Comparison of ENCODE assay signal across 18 cellular contexts in genomic region chr22:49753961-49754673, GRCh38.
DNase-seq lines count a peak whose midpoint lies in the region; ATAC-seq and TF ChIP-seq lines count a peak whose summit lies in the region.
"Had no signal": no experiment of that assay in that cellular context is flagged by ENCODE, and none has a peak within 500 bp of the region (broad histone marks: within the 10 kb centered on the region; RNA-seq: fewer than 3 reads in every experiment).

No MANE protein-coding gene starts in this region.

- no peak for ATAC-seq in activated CD4-positive, CD25-positive, alpha-beta regulatory T cell treated with anti-CD3 and anti-CD28 coated beads, Interleukin-2, amount 50 U/mL, for 24 hours
- ATAC-seq: activated T-cell treated with anti-CD3 and anti-CD28 coated beads, Interleukin-2, amount 50 U/mL, for 72 hours had no signal

- intact Hi-C loops in posterior vena cava (cut with DNase I) = no loop called here

- POLR2A ChIA-PET in HEK293T (lab: Yijun Ruan, JAX) = no interaction called here

- CTCF ChIA-PET in HEK293T (lab: Yijun Ruan, JAX) = no interaction called here

- peak; percentile 24 for DNase-seq in activated CD4-positive, CD25-positive, alpha-beta regulatory T cell treated with anti-CD3 and anti-CD28 coated beads, Interleukin-2, amount 50 U/mL, for 72 hours
- DNase-seq in NCI-H146 treated with DMSO at 0.1 percent for 48 hours (lab: John Stamatoyannopoulos, UW; ENCODE audit: unreplicated experiment) (peak; percentile 18), SHP77 treated with DMSO at 0.1 percent for 48 hours (lab: John Stamatoyannopoulos, UW) (peak; percentile 20), posterior vena cava (ENCODE audit: low spot score) (peak; percentile 58), dedifferentiated amniotic fluid mesenchymal stem cell (ENCODE audit: extremely low spot score) (no peak), NCI-H2227 (lab: John Stamatoyannopoulos, UW; ENCODE audit: unreplicated experiment) (no peak), HEK293T (ENCODE audit: extremely low spot score) (no peak)
- DNase-seq: activated CD4-positive, alpha-beta T cell treated with anti-CD3 and anti-CD28 coated beads, Interleukin-2, amount 10 ng/mL, durations not matched to agents 24 days and 14 days; activated T-cell treated with anti-CD3 and anti-CD28 coated beads, Interleukin-2, amount 50 U/mL, for 72 hours; CD8-positive, alpha-beta memory T cell; central memory CD4-positive, alpha-beta T cell; Karpas-422; left ventricle myocardium inferior; Right ventricle myocardium superior; stimulated activated CD4-positive, alpha-beta T cell treated with anti-CD3 and anti-CD28 coated beads, Interleukin-12 subunit alpha, Interleukin-12 subunit beta, amount 100 ng/mL, for 4 hours; stimulated activated naive CD4-positive, alpha-beta T cell treated with Interleukin-2 at 50 U/mL for 16 hours; uterus had no signal

TF ChIP-seq in HEK293T, 16 proteins besides CTCF, POLR2A, EP300 and RAD21:
- TF ChIP-seq L3MBTL2 (conservative IDR thresholded peaks at IDR 0.05) (no peak), ZNF384 (IDR thresholded peaks at IDR 0.05) (no peak), NFRKB (IDR thresholded peaks at IDR 0.05) (no peak), LEF1 (IDR thresholded peaks at IDR 0.05; ENCODE audit: borderline replicate concordance) (no peak), ELF4 (IDR thresholded peaks at IDR 0.05) (no peak), SP1 (IDR thresholded peaks at IDR 0.05) (no peak), FOXA1 (IDR thresholded peaks at IDR 0.05) (no peak), ARNT (IDR thresholded peaks at IDR 0.05) (no peak), FOXM1 (IDR thresholded peaks at IDR 0.05; ENCODE audit: borderline replicate concordance) (no peak), CTBP1 (IDR thresholded peaks at IDR 0.05; ENCODE audit: borderline replicate concordance) (no peak), FOXK2 (IDR thresholded peaks at IDR 0.05) (no peak), PKNOX1 (IDR thresholded peaks at IDR 0.05) (no peak), SUZ12 (IDR thresholded peaks at IDR 0.05) (no peak)

Comparison
In these comparisons a context has a peak if more than half of its experiments do, and no peak if none do; other contexts are left out.
1. DNase-seq: peak in activated CD4-positive, CD25-positive, alpha-beta regulatory T cell treated with anti-CD3 and anti-CD28 coated beads, Interleukin-2, amount 50 U/mL, for 72 hours (single experiment), NCI-H146 treated with DMSO at 0.1 percent for 48 hours (single experiment), SHP77 treated with DMSO at 0.1 percent for 48 hours (single experiment) and posterior vena cava (single experiment); none in dedifferentiated amniotic fluid mesenchymal stem cell (single experiment), NCI-H2227 (single experiment) and HEK293T (single experiment).